ENCODE assay signal across 22 cellular contexts in genomic region chr1:234570336-234570735, GRCh38. TPM values are rescaled to one million over a fixed set of nuclear protein-coding genes. Genes with fewer than 3 reads are reported as not detected.
DNase-seq lines count a peak whose midpoint lies in the region; ATAC-seq, FAIRE-seq and TF ChIP-seq lines count a peak whose summit lies in the region.
"Had no signal": no experiment of that assay in that cellular context is flagged by ENCODE, and none has a peak within 500 bp of the region (broad histone marks: within the 10 kb centered on the region; RNA-seq: fewer than 3 reads in every experiment).

No MANE protein-coding gene starts in this region.

- TF ChIP-seq POLR2A in GM12878 (IDR thresholded peaks at IDR 0.05; ENCODE audit: low read depth, low read length) (no peak), gastroesophageal sphincter (IDR thresholded peaks at IDR 0.05) (no peak)

- H3K4me1 Mint-ChIP-seq in activated CD8-positive, alpha-beta memory T cell treated with anti-CD3 and anti-CD28 coated beads, Interleukin-2, amount 10 ng/mL, durations not matched to agents 7 days and 5 days: no peaks in the 10 kb centered on the region
- peaks cover 6% of the 10 kb centered on the region for H3K4me1 Mint-ChIP-seq in activated T-helper 1 cell treated with anti-CD3 and anti-CD28 coated beads, Interleukin-12 subunit alpha, Interleukin-12 subunit beta, Interleukin-2, Interleukin-4 antibody, amounts not matched to agents 30 ng/mL and 10 ng/mL and 1 ng/mL, durations not matched to agents 14 hours and 24 hours and 36 hours (ENCODE audit: low read depth)

- no peaks in the 10 kb centered on the region; the same call in 1 of the 2 replicates for H3K4me1 ChIP-seq in GM12878 (ENCODE audit: control insufficient read depth, insufficient read depth, low read length)
- H3K4me1 ChIP-seq in gastroesophageal sphincter: peaks cover 0 to 14% (median 3%) of the 10 kb centered on the region in 3 donors

- H3K4me3 Mint-ChIP-seq in activated CD8-positive, alpha-beta memory T cell treated with anti-CD3 and anti-CD28 coated beads, Interleukin-2, amount 10 ng/mL, durations not matched to agents 7 days and 5 days: no peak overlapping the region
- no peak overlapping the region for H3K4me3 Mint-ChIP-seq in activated T-helper 1 cell treated with anti-CD3 and anti-CD28 coated beads, Interleukin-12 subunit alpha, Interleukin-12 subunit beta, Interleukin-2, Interleukin-4 antibody, amounts not matched to agents 30 ng/mL and 10 ng/mL and 1 ng/mL, durations not matched to agents 14 hours and 24 hours and 36 hours
- H3K4me3 Mint-ChIP-seq: CD8-positive, alpha-beta T cell had no signal

- no peaks in the 10 kb centered on the region for H3K9me3 Mint-ChIP-seq in activated CD8-positive, alpha-beta memory T cell treated with anti-CD3 and anti-CD28 coated beads, Interleukin-2, amount 10 ng/mL, durations not matched to agents 7 days and 5 days (ENCODE audit: low read depth)
- H3K9me3 Mint-ChIP-seq in activated T-helper 1 cell treated with anti-CD3 and anti-CD28 coated beads, Interleukin-12 subunit alpha, Interleukin-12 subunit beta, Interleukin-2, Interleukin-4 antibody, amounts not matched to agents 30 ng/mL and 10 ng/mL and 1 ng/mL, durations not matched to agents 14 hours and 24 hours and 36 hours: no peaks in the 10 kb centered on the region
- H3K9me3 Mint-ChIP-seq: CD8-positive, alpha-beta T cell had no signal

- TF ChIP-seq CTCF in GM12878 (IDR thresholded peaks at IDR 0.05 in 2 of 3, conservative IDR thresholded peaks at IDR 0.05 in 1 of 3; ENCODE audit: control insufficient read depth in 2 of 3, extremely low read depth in 1 of 3, insufficient read depth in 1 of 3, low read depth in 3 of 3, low read length in 3 of 3) (no peak), gastroesophageal sphincter (IDR thresholded peaks at IDR 0.05) (no peak)

- intact Hi-C loops in GM12878 (cut with micrococcal nuclease; ENCODE audit: unreplicated experiment): no loop called here
- intact Hi-C loops in activated T-helper 1 cell treated with anti-CD3 and anti-CD28 coated beads, Interleukin-12 subunit alpha, Interleukin-12 subunit beta, Interleukin-2, Interleukin-4 antibody, amounts not matched to agents 30 ng/mL and 10 ng/mL and 1 ng/mL, durations not matched to agents 14 hours and 24 hours and 36 hours (cut with micrococcal nuclease): no loop called here

- no peak for FAIRE-seq in GM12878 (lab: Jason Lieb, UNC)
- FAIRE-seq: GM12892, GM18507 had no signal

- H3K79me2 ChIP-seq in GM12878 (ENCODE audit: control insufficient read depth, insufficient read depth, low read length): no peaks in the 10 kb centered on the region

- H3K27me3 ChIP-seq in GM12878 (replicated peaks in 1 of 2; ENCODE audit: control insufficient read depth in 2 of 2, insufficient read depth in 2 of 2, low read length in 1 of 2) (no peaks in the 10 kb centered on the region), gastroesophageal sphincter (no peaks in the 10 kb centered on the region)
- H3K27me3 ChIP-seq: BLaER1 treated with 17β-estradiol and CSF1 and Interleukin-3, amounts not matched to agents 10 nM and 100 nM had no signal

- no peak overlapping the region for H3K4me2 ChIP-seq in GM12878 (ENCODE audit: control insufficient read depth, insufficient read depth)
- H3K4me2 ChIP-seq: KMS-11 had no signal

- H3K27ac Mint-ChIP-seq in activated CD8-positive, alpha-beta memory T cell treated with anti-CD3 and anti-CD28 coated beads, Interleukin-2, amount 10 ng/mL, durations not matched to agents 7 days and 5 days: no peak overlapping the region
- no peak overlapping the region for H3K27ac Mint-ChIP-seq in activated T-helper 1 cell treated with anti-CD3 and anti-CD28 coated beads, Interleukin-12 subunit alpha, Interleukin-12 subunit beta, Interleukin-2, Interleukin-4 antibody, amounts not matched to agents 30 ng/mL and 10 ng/mL and 1 ng/mL, durations not matched to agents 14 hours and 24 hours and 36 hours
- H3K27ac Mint-ChIP-seq: CD8-positive, alpha-beta T cell had no signal

- no peak for ATAC-seq in activated CD8-positive, alpha-beta memory T cell treated with anti-CD3 and anti-CD28 coated beads, Interleukin-2, amount 10 ng/mL, durations not matched to agents 7 days and 5 days
- ATAC-seq in GM19351 (IDR thresholded peaks at IDR 0.05; ENCODE audit: unreplicated experiment): peak; percentile 74
- peak; percentile 65 for ATAC-seq in GM12878
- ATAC-seq in GM18517 (IDR thresholded peaks at IDR 0.05; ENCODE audit: unreplicated experiment): no peak
- no peak for ATAC-seq in gastroesophageal sphincter
- ATAC-seq: CD8-positive, alpha-beta T cell; PC-3 had no signal

- H3K4me3 ChIP-seq in GM12878 (no peak overlapping the region), gastroesophageal sphincter (no peak overlapping the region)
- H3K4me3 ChIP-seq: BLaER1 treated with 17β-estradiol and CSF1 and Interleukin-3, amounts not matched to agents 10 nM and 100 nM had no signal

- H3K36me3 ChIP-seq in GM12878 (ENCODE audit: control insufficient read depth in 2 of 2, insufficient read depth in 2 of 2, low read length in 1 of 2) (no peaks in the 10 kb centered on the region), gastroesophageal sphincter (no peaks in the 10 kb centered on the region)
- H3K36me3 ChIP-seq: BLaER1 treated with 17β-estradiol and CSF1 and Interleukin-3, amounts not matched to agents 10 nM and 100 nM had no signal

- RAD21 ChIA-PET in GM12878 (lab: Charles Lee; ENCODE audit: unreplicated experiment): no interaction called here

- H3K36me3 Mint-ChIP-seq in activated CD8-positive, alpha-beta memory T cell treated with anti-CD3 and anti-CD28 coated beads, Interleukin-2, amount 10 ng/mL, durations not matched to agents 7 days and 5 days: no peaks in the 10 kb centered on the region
- H3K36me3 Mint-ChIP-seq in activated T-helper 1 cell treated with anti-CD3 and anti-CD28 coated beads, Interleukin-12 subunit alpha, Interleukin-12 subunit beta, Interleukin-2, Interleukin-4 antibody, amounts not matched to agents 30 ng/mL and 10 ng/mL and 1 ng/mL, durations not matched to agents 14 hours and 24 hours and 36 hours (ENCODE audit: low read depth): peaks cover 2% of the 10 kb centered on the region
- H3K36me3 Mint-ChIP-seq: CD8-positive, alpha-beta T cell had no signal

- DNase-seq in activated CD8-positive, alpha-beta memory T cell treated with anti-CD3 and anti-CD28 coated beads, Interleukin-2, amount 10 ng/mL, durations not matched to agents 7 days and 5 days: peak; percentile 31
- DNase-seq in activated CD8-positive, alpha-beta memory T cell treated with anti-CD3 and anti-CD28 coated beads, Interleukin-2, amount 50 U/mL, for 4 hours: no peak
- DNase-seq in NCI-H1436 treated with DMSO at 0.1 percent for 48 hours (lab: John Stamatoyannopoulos, UW) (peak; percentile 54), GM12878 (ENCODE audit: low read depth, low spot score) (no peak)
- DNase-seq in activated T-helper 1 cell treated with anti-CD3 and anti-CD28 coated beads, Interleukin-12 subunit alpha, Interleukin-12 subunit beta, Interleukin-2, Interleukin-4 antibody, amounts not matched to agents 30 ng/mL and 10 ng/mL and 1 ng/mL, durations not matched to agents 14 hours and 24 hours and 36 hours (ENCODE audit: low spot score): no peak
- DNase-seq: Calu3, GF-D8, H7, NCI-H1417 treated with DMSO at 0.1 percent for 48 hours, NCI-H446, NCI-H82, PC-3, RPMI8226, T-helper 1 cell had no signal

- H3K9me3 ChIP-seq in GM12878 (replicated peaks; ENCODE audit: control insufficient read depth, insufficient read depth, low read length) (no peaks in the 10 kb centered on the region; the same call in 2 of the 3 replicates), gastroesophageal sphincter (no peaks in the 10 kb centered on the region)
- H3K9me3 ChIP-seq: BLaER1 treated with 17β-estradiol and CSF1 and Interleukin-3, amounts not matched to agents 10 nM and 100 nM had no signal

- CTCF ChIA-PET in activated CD8-positive, alpha-beta memory T cell treated with anti-CD3 and anti-CD28 coated beads, Interleukin-2, amount 10 ng/mL, durations not matched to agents 7 days and 5 days (lab: Charles Lee): no interaction called here
- CTCF ChIA-PET in GM12878 (lab: Yijun Ruan, JAX): no interaction called here

- 46% methylated on average over 3 of the region's 3 CpGs for WGBS in GM12878 (ENCODE audit: insufficient coverage, insufficient replicate concordance, low lambda C conversion rate, missing lambda C conversion rate)
- 84 to 100% methylated on average over 2 to 3 of the region's 3 CpGs for WGBS in gastroesophageal sphincter (ENCODE audit: low coverage in 1 of 2), 2 donors

- no peaks in the 10 kb centered on the region for H3K27me3 Mint-ChIP-seq in activated CD8-positive, alpha-beta memory T cell treated with anti-CD3 and anti-CD28 coated beads, Interleukin-2, amount 10 ng/mL, durations not matched to agents 7 days and 5 days
- no peaks in the 10 kb centered on the region for H3K27me3 Mint-ChIP-seq in activated T-helper 1 cell treated with anti-CD3 and anti-CD28 coated beads, Interleukin-12 subunit alpha, Interleukin-12 subunit beta, Interleukin-2, Interleukin-4 antibody, amounts not matched to agents 30 ng/mL and 10 ng/mL and 1 ng/mL, durations not matched to agents 14 hours and 24 hours and 36 hours (ENCODE audit: insufficient read depth)

- no peaks in the 10 kb centered on the region for H4K20me1 ChIP-seq in GM12878 (ENCODE audit: control insufficient read depth, insufficient read depth)
- H4K20me1 ChIP-seq: BLaER1 treated with 17β-estradiol and CSF1 and Interleukin-3, amounts not matched to agents 10 nM and 100 nM had no signal

- H3K9ac ChIP-seq in GM12878 (ENCODE audit: control insufficient read depth, insufficient read depth, low read length): no peak overlapping the region
- H3K9ac ChIP-seq: BLaER1 treated with 17β-estradiol and CSF1 and Interleukin-3, amounts not matched to agents 10 nM and 100 nM; KMS-11 had no signal

- in situ Hi-C loops in GM12878 (cut with MboI): no loop called here

- TF ChIP-seq RAD21 in GM12878 (IDR thresholded peaks at IDR 0.05; ENCODE audit: insufficient read depth, low read depth, low read length): no peak

- POLR2A ChIA-PET in GM12878 (lab: Charles Lee): no interaction called here

- SMC1A ChIA-PET in GM12878 (lab: Charles Lee; ENCODE audit: uncharacterized antibody, unreplicated experiment): no interaction called here

- TF ChIP-seq EP300 in GM12878 (IDR thresholded peaks at IDR 0.05; ENCODE audit: borderline replicate concordance in 1 of 2, control insufficient read depth in 1 of 2, low read depth in 2 of 2, low read length in 2 of 2) (no peak), gastroesophageal sphincter (IDR thresholded peaks at IDR 0.05) (no peak)

- no peak overlapping the region for H3K27ac ChIP-seq in GM12878 (ENCODE audit: control insufficient read depth, insufficient read depth)
- no peak overlapping the region for H3K27ac ChIP-seq in gastroesophageal sphincter
- H3K27ac ChIP-seq: BLaER1 treated with 17β-estradiol and CSF1 and Interleukin-3, amounts not matched to agents 10 nM and 100 nM; KMS-11 had no signal

- BruUV-seq in GM12878 (replicated peaks; lab: Mats Ljungman, UMichigan): no TSS peak

- no peak overlapping the region for H2AFZ ChIP-seq in GM12878 (ENCODE audit: control insufficient read depth, low read depth, low read length)

RNA-seq across cellular contexts. Expression of gene IRF2BP2, which starts 39.6 kb away (rescaled TPM):
- 100 to 1,000 TPM in 1 of 2 experiments, 10 to 100 TPM in 1; 81.1 to 103 TPM for total RNA-seq in activated CD8-positive, alpha-beta memory T cell treated with anti-CD3 and anti-CD28 coated beads, Interleukin-2, amount 10 ng/mL, durations not matched to agents 7 days and 5 days
- total RNA-seq in GM12878 (2013; cell fraction: nucleolus; rRNA removed): 219 and 220 TPM in 2 replicates
- total RNA-seq in GM12878 (2014; rRNA removed): 54.6 and 61.4 TPM in 2 replicates
- total RNA-seq in GM12878 (2014; rRNA removed; fragmentation: Illumina TruSeq; extraction: Trizol): 54.4 and 55.4 TPM in 2 replicates
- total RNA-seq in GM12878 (2021): 114 TPM in 2 replicates
- 26.9 TPM for polyA plus RNA-seq in GM12878 (2011; ENCODE audit: low read depth)
- 39.2 and 49.2 TPM in 2 replicates for polyA plus RNA-seq in GM12878 (2011; rRNA removed)
- polyA plus RNA-seq in GM12878 (2011; cell fraction: cytosol; rRNA removed): 60.1 and 68.0 TPM in 2 replicates
- 254 and 345 TPM in 2 replicates for polyA plus RNA-seq in GM12878 (2011; cell fraction: nucleus; rRNA removed)
- polyA plus RNA-seq in GM12878 (2012): 63.0 and 95.9 TPM in 2 replicates
- polyA plus RNA-seq in GM12878 (2014; fragmentation: Illumina TruSeq; extraction: Trizol): 23.9 and 64.7 TPM in 2 replicates
- polyA plus RNA-seq in GM12878 (2014; fragmentation: Nextera tagmentation; extraction: Ambion mirVana): 10 to 100 TPM; 26.2 to 28.1 TPM
- 57.6 and 68.9 TPM in 2 replicates for polyA plus RNA-seq in GM12878 (2014; rRNA removed)
- polyA plus RNA-seq in GM12878 (2016; fragmentation: Nextera tagmentation; extraction: Ambion mirVana): 10 to 100 TPM in 1 of 2 experiments, 1 to 10 TPM in 1; 7.5 to 12.9 TPM
- 43.9 and 108 TPM in 2 replicates for polyA minus RNA-seq in GM12878 (2011; rRNA and poly(A)+ RNA removed)
- polyA minus RNA-seq in GM12878 (2011; cell fraction: cytosol; rRNA and poly(A)+ RNA removed): 82.8 and 86.3 TPM in 2 replicates
- polyA minus RNA-seq in GM12878 (2011; cell fraction: nucleus; rRNA and poly(A)+ RNA removed): 96.7 and 119 TPM in 2 replicates
- total RNA-seq in activated T-helper 1 cell treated with anti-CD3 and anti-CD28 coated beads, Interleukin-12 subunit alpha, Interleukin-12 subunit beta, Interleukin-2, Interleukin-4 antibody, amounts not matched to agents 30 ng/mL and 10 ng/mL and 1 ng/mL, durations not matched to agents 14 hours and 24 hours and 36 hours: 243 TPM in 2 replicates
- total RNA-seq in gastroesophageal sphincter: 100 to 1,000 TPM in 3 of 4 donors, 10 to 100 TPM in 1; 70.1 to 107 (median 104) TPM

Comparison
In these comparisons a context has a peak if more than half of its experiments do, and no peak if none do; other contexts are left out.
1. DNase-seq: peak in activated CD8-positive, alpha-beta memory T cell treated with anti-CD3 and anti-CD28 coated beads, Interleukin-2, amount 10 ng/mL, durations not matched to agents 7 days and 5 days (single experiment) and NCI-H1436 treated with DMSO at 0.1 percent for 48 hours (single experiment); none in activated CD8-positive, alpha-beta memory T cell treated with anti-CD3 and anti-CD28 coated beads, Interleukin-2, amount 50 U/mL, for 4 hours (single experiment), GM12878 (single experiment) and activated T-helper 1 cell treated with anti-CD3 and anti-CD28 coated beads, Interleukin-12 subunit alpha, Interleukin-12 subunit beta, Interleukin-2, Interleukin-4 antibody, amounts not matched to agents 30 ng/mL and 10 ng/mL and 1 ng/mL, durations not matched to agents 14 hours and 24 hours and 36 hours (single experiment).
2. ATAC-seq: peak in GM19351 (single experiment) and GM12878 (single experiment); none in activated CD8-positive, alpha-beta memory T cell treated with anti-CD3 and anti-CD28 coated beads, Interleukin-2, amount 10 ng/mL, durations not matched to agents 7 days and 5 days (single experiment), GM18517 (single experiment) and gastroesophageal sphincter (single experiment).